Comparison of ENCODE assay signal across 22 cellular contexts in genomic region chr11:126589492-126589803, GRCh38.
"Had no signal": no experiment of that assay in that cellular context is flagged by ENCODE, and none has a peak within 500 bp of the region (broad histone marks: within the 10 kb centered on the region; RNA-seq: fewer than 3 reads in every experiment).

No MANE protein-coding gene starts in this region.

- H3K27me3 ChIP-seq: brain microvascular endothelial cell, neural progenitor cell, testis, uterus had no signal

- H3K4me1 Mint-ChIP-seq: central memory CD8-positive, alpha-beta T cell; naive thymus-derived CD4-positive, alpha-beta T cell had no signal

- H3K4me1 ChIP-seq: uterus had no signal

- H3K36me3 ChIP-seq: brain microvascular endothelial cell, esophagus muscularis mucosa, heart left ventricle, left ventricle myocardium inferior, neural progenitor cell, uterus had no signal

- H3K4me3 Mint-ChIP-seq: activated CD8-positive, alpha-beta T cell treated with anti-CD3 and anti-CD28 coated beads, Interleukin-2, amount 10 ng/mL, durations not matched to agents 7 days and 5 days; activated T-helper 1 cell treated with anti-CD3 and anti-CD28 coated beads, Interleukin-12 subunit alpha, Interleukin-12 subunit beta, Interleukin-2, Interleukin-4 antibody, amounts not matched to agents 30 ng/mL and 10 ng/mL and 1 ng/mL, durations not matched to agents 14 hours and 24 hours and 36 hours; central memory CD8-positive, alpha-beta T cell; naive thymus-derived CD4-positive, alpha-beta T cell; neural progenitor cell had no signal

- H3K9me3 ChIP-seq: esophagus muscularis mucosa, heart left ventricle, left ventricle myocardium inferior, testis, uterus had no signal

- H3K27ac Mint-ChIP-seq: activated CD8-positive, alpha-beta T cell treated with anti-CD3 and anti-CD28 coated beads, Interleukin-2, amount 10 ng/mL, durations not matched to agents 7 days and 5 days; activated T-helper 1 cell treated with anti-CD3 and anti-CD28 coated beads, Interleukin-12 subunit alpha, Interleukin-12 subunit beta, Interleukin-2, Interleukin-4 antibody, amounts not matched to agents 30 ng/mL and 10 ng/mL and 1 ng/mL, durations not matched to agents 14 hours and 24 hours and 36 hours; naive thymus-derived CD4-positive, alpha-beta T cell; progenitor cell of endocrine pancreas had no signal

- DNase-seq: activated CD4-positive, alpha-beta T cell treated with anti-CD3 and anti-CD28 coated beads for 1 hour; activated CD4-positive, alpha-beta T cell treated with anti-CD3 and anti-CD28 coated beads, Interleukin-2, amount 50 U/mL, for 1 hour; activated CD8-positive, alpha-beta T cell treated with anti-CD3 and anti-CD28 coated beads, Interleukin-2, amount 10 ng/mL, durations not matched to agents 7 days and 5 days; activated gamma-delta T cell; activated naive CD4-positive, alpha-beta T cell treated with anti-CD3 and anti-CD28 coated beads, Interleukin-2, amount 50 U/mL, for 16 hours; aorta; brain microvascular endothelial cell; effector memory CD4-positive, alpha-beta T cell; heart left ventricle; left ventricle myocardium inferior; naive thymus-derived CD4-positive, alpha-beta T cell; retina; stimulated activated CD4-positive, alpha-beta T cell treated with anti-CD3 and anti-CD28 coated beads, Interleukin-2, amount 100 ng/mL, for 48 hours; stimulated activated CD8-positive, alpha-beta memory T cell treated with anti-CD3 and anti-CD28 coated beads, Interleukin-4, amount 100 ng/mL, for 48 hours; stimulated activated naive CD4-positive, alpha-beta T cell; testis; uterus had no signal

- H3K27ac ChIP-seq: brain microvascular endothelial cell, esophagus muscularis mucosa, heart left ventricle, left ventricle myocardium inferior, neural progenitor cell, testis, uterus had no signal

- H3K4me3 ChIP-seq: esophagus muscularis mucosa, heart left ventricle, left ventricle myocardium inferior, neural progenitor cell, testis, uterus had no signal

- ATAC-seq: activated CD8-positive, alpha-beta T cell treated with anti-CD3 and anti-CD28 coated beads, Interleukin-2, amount 10 ng/mL, durations not matched to agents 7 days and 5 days; heart left ventricle; naive thymus-derived CD4-positive, alpha-beta T cell had no signal

- H3K36me3 Mint-ChIP-seq: naive thymus-derived CD4-positive, alpha-beta T cell; neural progenitor cell had no signal

- H3K9me3 Mint-ChIP-seq: activated T-helper 1 cell treated with anti-CD3 and anti-CD28 coated beads, Interleukin-12 subunit alpha, Interleukin-12 subunit beta, Interleukin-2, Interleukin-4 antibody, amounts not matched to agents 30 ng/mL and 10 ng/mL and 1 ng/mL, durations not matched to agents 14 hours and 24 hours and 36 hours; central memory CD8-positive, alpha-beta T cell; naive thymus-derived CD4-positive, alpha-beta T cell; neural progenitor cell had no signal
